Comparison of ENCODE assay signal across 1 cellular context in the genomic region with DNA sequence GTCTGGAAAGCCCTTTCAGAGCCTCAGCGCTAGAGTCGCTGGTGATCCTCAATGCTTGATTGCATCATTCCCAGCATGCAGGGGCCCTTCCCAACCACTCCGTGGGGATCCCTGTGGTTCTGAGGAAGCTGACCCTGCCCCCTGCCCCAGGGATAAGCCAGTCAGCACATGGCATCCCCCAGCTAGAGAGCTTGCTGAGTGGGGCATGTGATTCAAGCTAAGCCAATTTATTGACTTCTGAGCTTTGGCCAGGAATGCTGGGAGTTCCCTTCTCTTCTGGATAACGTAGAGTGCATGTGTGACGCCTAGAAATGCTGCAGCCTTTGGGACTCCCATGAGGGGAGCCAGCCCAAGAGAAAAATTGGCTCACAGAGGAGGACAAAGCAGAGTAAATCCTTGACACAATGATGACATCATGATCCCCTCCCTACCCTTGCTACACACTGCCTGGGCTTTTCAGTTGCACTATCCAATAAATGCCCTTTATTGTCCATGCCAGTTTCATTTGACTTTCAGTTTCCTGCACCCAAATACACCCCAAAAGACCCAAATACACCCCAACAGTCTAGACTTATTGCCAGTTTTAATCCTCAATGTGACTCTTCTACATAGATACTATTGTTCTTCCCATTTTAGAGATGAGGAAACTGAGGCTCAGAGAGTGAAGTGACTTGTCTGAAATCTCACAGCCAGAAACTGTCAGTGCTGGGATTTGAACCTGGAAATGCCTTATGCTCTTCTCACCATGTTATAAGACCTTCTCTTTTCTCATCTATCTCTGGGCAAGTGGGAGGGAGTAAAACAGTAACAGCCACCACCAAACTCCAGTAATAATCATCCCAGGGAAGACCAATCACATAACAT.
TF ChIP-seq lines count a peak whose summit lies in the region.

No MANE protein-coding gene starts in this region.

TF ChIP-seq in K562, 482 proteins besides CTCF, POLR2A, EP300 and RAD21 (continued from another document):
- TF ChIP-seq, protein P1, sequence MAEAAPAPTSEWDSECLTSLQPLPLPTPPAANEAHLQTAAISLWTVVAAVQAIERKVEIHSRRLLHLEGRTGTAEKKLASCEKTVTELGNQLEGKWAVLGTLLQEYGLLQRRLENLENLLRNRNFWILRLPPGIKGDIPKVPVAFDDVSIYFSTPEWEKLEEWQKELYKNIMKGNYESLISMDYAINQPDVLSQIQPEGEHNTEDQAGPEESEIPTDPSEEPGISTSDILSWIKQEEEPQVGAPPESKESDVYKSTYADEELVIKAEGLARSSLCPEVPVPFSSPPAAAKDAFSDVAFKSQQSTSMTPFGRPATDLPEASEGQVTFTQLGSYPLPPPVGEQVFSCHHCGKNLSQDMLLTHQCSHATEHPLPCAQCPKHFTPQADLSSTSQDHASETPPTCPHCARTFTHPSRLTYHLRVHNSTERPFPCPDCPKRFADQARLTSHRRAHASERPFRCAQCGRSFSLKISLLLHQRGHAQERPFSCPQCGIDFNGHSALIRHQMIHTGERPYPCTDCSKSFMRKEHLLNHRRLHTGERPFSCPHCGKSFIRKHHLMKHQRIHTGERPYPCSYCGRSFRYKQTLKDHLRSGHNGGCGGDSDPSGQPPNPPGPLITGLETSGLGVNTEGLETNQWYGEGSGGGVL (CRISPR knock-in tag; IDR thresholded peaks at IDR 0.05) = no peak
- no peak for TF ChIP-seq CBX8 (IDR thresholded peaks at IDR 0.05; ENCODE audit: borderline replicate concordance, extremely low read depth, low read depth, low read length, poor library complexity, severe bottlenecking)
- TF ChIP-seq, protein P2, sequence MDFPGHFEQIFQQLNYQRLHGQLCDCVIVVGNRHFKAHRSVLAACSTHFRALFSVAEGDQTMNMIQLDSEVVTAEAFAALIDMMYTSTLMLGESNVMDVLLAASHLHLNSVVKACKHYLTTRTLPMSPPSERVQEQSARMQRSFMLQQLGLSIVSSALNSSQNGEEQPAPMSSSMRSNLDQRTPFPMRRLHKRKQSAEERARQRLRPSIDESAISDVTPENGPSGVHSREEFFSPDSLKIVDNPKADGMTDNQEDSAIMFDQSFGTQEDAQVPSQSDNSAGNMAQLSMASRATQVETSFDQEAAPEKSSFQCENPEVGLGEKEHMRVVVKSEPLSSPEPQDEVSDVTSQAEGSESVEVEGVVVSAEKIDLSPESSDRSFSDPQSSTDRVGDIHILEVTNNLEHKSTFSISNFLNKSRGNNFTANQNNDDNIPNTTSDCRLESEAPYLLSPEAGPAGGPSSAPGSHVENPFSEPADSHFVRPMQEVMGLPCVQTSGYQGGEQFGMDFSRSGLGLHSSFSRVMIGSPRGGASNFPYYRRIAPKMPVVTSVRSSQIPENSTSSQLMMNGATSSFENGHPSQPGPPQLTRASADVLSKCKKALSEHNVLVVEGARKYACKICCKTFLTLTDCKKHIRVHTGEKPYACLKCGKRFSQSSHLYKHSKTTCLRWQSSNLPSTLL (IDR thresholded peaks at IDR 0.05) = no peak
- no peak for TF ChIP-seq TSHZ1 (CRISPR knock-in tag; IDR thresholded peaks at IDR 0.05)
- no peak for TF ChIP-seq ZNF589 (CRISPR knock-in tag; IDR thresholded peaks at IDR 0.05; ENCODE audit: low read depth)
- TF ChIP-seq ILF3 (IDR thresholded peaks at IDR 0.05; ENCODE audit: borderline replicate concordance) = no peak
- TF ChIP-seq, protein P3, sequence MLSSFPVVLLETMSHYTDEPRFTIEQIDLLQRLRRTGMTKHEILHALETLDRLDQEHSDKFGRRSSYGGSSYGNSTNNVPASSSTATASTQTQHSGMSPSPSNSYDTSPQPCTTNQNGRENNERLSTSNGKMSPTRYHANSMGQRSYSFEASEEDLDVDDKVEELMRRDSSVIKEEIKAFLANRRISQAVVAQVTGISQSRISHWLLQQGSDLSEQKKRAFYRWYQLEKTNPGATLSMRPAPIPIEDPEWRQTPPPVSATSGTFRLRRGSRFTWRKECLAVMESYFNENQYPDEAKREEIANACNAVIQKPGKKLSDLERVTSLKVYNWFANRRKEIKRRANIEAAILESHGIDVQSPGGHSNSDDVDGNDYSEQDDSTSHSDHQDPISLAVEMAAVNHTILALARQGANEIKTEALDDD (IDR thresholded peaks at IDR 0.05) = no peak
- TF ChIP-seq ATF7 (IDR thresholded peaks at IDR 0.05) = no peak
- no peak for TF ChIP-seq KLF16 (IDR thresholded peaks at IDR 0.05)
- no peak for TF ChIP-seq ZNF445 (CRISPR knock-in tag; IDR thresholded peaks at IDR 0.05; ENCODE audit: low read depth)
- TF ChIP-seq THAP7 (CRISPR knock-in tag; IDR thresholded peaks at IDR 0.05) = peak; percentile 5; the same call in 1 of the 2 replicates
- TF ChIP-seq SPI1 (IDR thresholded peaks at IDR 0.05; ENCODE audit: borderline replicate concordance, low read depth, low read length) = no peak
- TF ChIP-seq ZNF253 (CRISPR knock-in tag; conservative IDR thresholded peaks at IDR 0.05) = no peak
- TF ChIP-seq BCOR (IDR thresholded peaks at IDR 0.05) = peak; percentile 66; the same call in 1 of the 2 replicates
- TF ChIP-seq GATAD2B (IDR thresholded peaks at IDR 0.05; ENCODE audit: borderline replicate concordance) = no peak
- no peak for TF ChIP-seq NFATC3 (IDR thresholded peaks at IDR 0.05)
- TF ChIP-seq ADNP (tag; IDR thresholded peaks at IDR 0.05) = 0 out of 2 replicates have a peak, but pooled peaks have one; percentile 23
- TF ChIP-seq MEF2D (tag; conservative IDR thresholded peaks at IDR 0.05; ENCODE audit: low read depth) = no peak
- no peak for TF ChIP-seq ZC3H8 (IDR thresholded peaks at IDR 0.05)
- TF ChIP-seq ZNF561 (CRISPR knock-in tag; conservative IDR thresholded peaks at IDR 0.05) = no peak
- no peak for TF ChIP-seq IRF2 (CRISPR knock-in tag; IDR thresholded peaks at IDR 0.05)
- no peak for TF ChIP-seq SREBF2 (CRISPR knock-in tag; IDR thresholded peaks at IDR 0.05)
- no peak for TF ChIP-seq TAF1 (IDR thresholded peaks at IDR 0.05; ENCODE audit: control insufficient read depth, extremely low read depth, insufficient read depth, low read length, severe bottlenecking)
- TF ChIP-seq, protein P4, sequence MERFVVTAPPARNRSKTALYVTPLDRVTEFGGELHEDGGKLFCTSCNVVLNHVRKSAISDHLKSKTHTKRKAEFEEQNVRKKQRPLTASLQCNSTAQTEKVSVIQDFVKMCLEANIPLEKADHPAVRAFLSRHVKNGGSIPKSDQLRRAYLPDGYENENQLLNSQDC (CRISPR knock-in tag; IDR thresholded peaks at IDR 0.05) = no peak
- TF ChIP-seq ATF3 (IDR thresholded peaks at IDR 0.05) = peak; percentile 64
- TF ChIP-seq ATF3 (CRISPR knock-in tag; conservative IDR thresholded peaks at IDR 0.05) = no peak
- TF ChIP-seq ZNF395 (CRISPR knock-in tag; IDR thresholded peaks at IDR 0.05) = no peak
- TF ChIP-seq, protein P5, sequence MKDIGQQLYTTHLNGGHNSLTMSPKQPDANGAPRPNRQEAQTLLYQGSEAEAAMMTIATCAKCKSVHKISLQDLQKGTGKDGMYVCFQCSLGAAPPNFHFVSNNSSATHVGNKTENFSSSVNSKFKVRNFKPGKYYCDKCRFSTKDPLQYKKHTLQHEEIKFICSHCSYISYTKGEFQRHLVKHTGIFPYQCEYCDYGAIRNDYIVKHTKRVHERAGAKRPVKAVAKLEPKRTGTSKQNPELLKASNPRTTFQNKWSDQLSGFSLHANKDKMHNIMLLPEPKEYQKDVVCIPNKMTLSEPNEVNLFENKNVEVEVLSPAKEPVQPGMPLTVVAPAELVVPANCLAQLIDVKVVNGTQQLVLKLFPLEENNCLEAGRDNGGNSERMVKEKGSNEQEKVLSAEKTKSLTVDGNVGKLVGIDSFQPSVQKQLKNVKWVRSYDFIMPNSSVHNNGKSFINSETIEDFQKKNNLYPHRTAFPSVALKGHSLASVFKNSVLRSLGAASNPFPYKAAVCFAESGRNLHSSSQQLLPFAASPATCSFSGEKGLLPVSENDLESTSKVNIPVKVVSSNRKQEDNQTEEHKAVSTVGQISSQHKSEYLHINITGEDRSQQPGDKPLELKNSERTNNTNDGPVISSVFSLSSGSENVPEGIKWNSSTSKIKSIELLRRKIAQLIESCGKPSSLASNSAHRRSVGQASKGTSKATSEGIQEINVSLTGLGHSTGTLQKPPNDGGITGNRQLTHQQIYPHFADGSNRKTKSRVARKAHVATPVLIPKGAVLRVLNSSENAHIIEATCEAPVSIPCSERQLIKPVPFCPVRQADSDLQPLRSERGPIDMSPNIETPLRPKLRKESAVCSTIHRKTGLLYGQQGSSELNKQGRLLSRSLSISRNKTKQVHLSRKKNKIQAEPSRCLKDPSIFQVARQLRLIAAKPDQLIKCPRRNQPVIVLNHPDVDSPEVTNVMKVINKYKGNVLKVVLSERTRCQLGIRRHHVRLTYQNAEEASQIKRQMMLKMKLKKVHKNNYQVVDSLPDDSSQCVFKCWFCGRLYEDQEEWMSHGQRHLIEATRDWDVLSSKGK (CRISPR knock-in tag; IDR thresholded peaks at IDR 0.05) = no peak
- no peak for TF ChIP-seq MTA3 (IDR thresholded peaks at IDR 0.05; ENCODE audit: borderline replicate concordance)
